ENCODE assay signal across 9 cellular contexts in the genomic region with DNA sequence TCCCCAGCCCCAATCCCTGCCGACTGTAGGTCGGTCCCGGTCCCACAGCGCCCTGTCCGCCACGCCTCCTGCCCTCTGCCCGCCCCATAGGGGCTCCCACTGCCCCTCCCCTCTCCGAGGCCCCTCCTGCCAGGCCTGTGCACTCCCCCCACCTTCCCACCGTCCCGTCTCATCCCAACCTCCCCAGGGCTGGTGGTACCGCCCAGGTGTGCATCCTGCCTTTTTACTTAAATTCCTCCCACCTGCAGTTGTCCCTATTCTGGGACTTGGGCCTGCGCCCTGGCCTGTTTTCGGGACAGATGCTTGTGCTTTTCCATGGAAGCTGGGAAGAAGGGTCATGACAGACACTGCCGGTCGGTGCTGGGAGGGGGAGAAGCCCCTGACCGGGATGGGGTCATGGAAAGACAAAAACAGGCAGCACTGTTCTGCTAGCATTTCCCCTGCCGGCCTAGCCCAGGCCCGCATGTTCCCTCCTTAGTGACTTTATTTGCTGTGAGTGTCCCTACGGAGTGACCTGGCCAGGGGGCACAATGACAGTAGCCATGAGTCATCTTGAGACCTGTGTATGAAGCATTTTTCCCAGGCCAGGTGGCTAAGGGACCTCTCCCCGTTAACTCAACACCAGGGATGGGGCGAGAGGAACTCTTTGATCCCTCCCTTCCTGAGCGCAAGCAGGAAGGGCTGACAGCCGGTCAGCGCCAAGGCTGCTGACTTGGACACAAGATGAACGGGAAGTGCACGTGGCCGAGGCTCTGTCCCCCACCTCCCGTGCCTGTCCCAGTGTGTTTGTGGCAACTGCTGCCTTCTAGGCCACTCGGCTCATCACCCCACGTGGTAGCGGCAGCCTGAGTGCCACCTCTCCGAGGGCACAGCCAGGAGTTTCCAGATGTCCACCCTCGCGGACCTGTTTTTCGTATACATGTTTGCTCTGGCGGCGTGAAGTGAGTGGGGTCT. TPM values are rescaled to one million over a fixed set of nuclear protein-coding genes. Genes with fewer than 3 reads are reported as not detected.
DNase-seq lines count a peak whose midpoint lies in the region; ATAC-seq and TF ChIP-seq lines count a peak whose summit lies in the region.
"Had no signal": no experiment of that assay in that cellular context is flagged by ENCODE, and none has a peak within 500 bp of the region (broad histone marks: within the 10 kb centered on the region; RNA-seq: fewer than 3 reads in every experiment).

No MANE protein-coding gene starts in this region.

- RAD21 ChIA-PET in HCT116 (lab: Charles Lee; ENCODE audit: low non-redundant PET in 1 of 2, low total read pairs in 2 of 2, uncharacterized antibody in 2 of 2, unreplicated experiment in 2 of 2): interaction anchor here in 1 of 2 experiments (0.7 kb wide), 1 partner anchor 142 kb away, joined by 4 read pairs; no protein-coding TSS in a partner anchor

- peaks cover 53% of the 10 kb centered on the region for H3K27me3 Mint-ChIP-seq in activated CD8-positive, alpha-beta T cell treated with anti-CD3 and anti-CD28 coated beads, Interleukin-2, amount 10 ng/mL, durations not matched to agents 7 days and 5 days (ENCODE audit: low read depth)

- H3K4me3 ChIP-seq in HCT116 (replicated peaks in 1 of 2; ENCODE audit: low read depth in 1 of 2, low read length in 2 of 2) (peak overlapping the region; percentile 72 to 87), sigmoid colon (peak overlapping the region in 1 of 4 donors; percentile 38)
- H3K4me3 ChIP-seq: ovary had no signal

- peaks cover 12 to 23% of the 10 kb centered on the region in 2 experiments for H3K4me1 ChIP-seq in HCT116 (ENCODE audit: control insufficient read depth in 1 of 2, insufficient read depth in 2 of 2, low read length in 2 of 2)
- peaks cover 0 to 19% (median 15%) of the 10 kb centered on the region in 4 donors for H3K4me1 ChIP-seq in sigmoid colon

- TF ChIP-seq CTCF in HCT116 (IDR thresholded peaks at IDR 0.05 in 2 of 3, conservative IDR thresholded peaks at IDR 0.05 in 1 of 3; ENCODE audit: borderline replicate concordance in 1 of 3, insufficient read depth in 1 of 3, low read depth in 2 of 3, low read length in 2 of 3): no peak
- TF ChIP-seq CTCF in sigmoid colon (IDR thresholded peaks at IDR 0.05): no peak

- TF ChIP-seq POLR2A in HCT116 (IDR thresholded peaks at IDR 0.05; ENCODE audit: borderline replicate concordance, extremely low read depth, insufficient read depth, insufficient read length) (no peak), sigmoid colon (IDR thresholded peaks at IDR 0.05) (no peak)

- peaks cover 20% of the 10 kb centered on the region for H3K4me1 Mint-ChIP-seq in activated CD8-positive, alpha-beta T cell treated with anti-CD3 and anti-CD28 coated beads, Interleukin-2, amount 10 ng/mL, durations not matched to agents 7 days and 5 days (ENCODE audit: low read depth)

- H3K9me3 Mint-ChIP-seq in activated CD8-positive, alpha-beta T cell treated with anti-CD3 and anti-CD28 coated beads, Interleukin-2, amount 10 ng/mL, durations not matched to agents 7 days and 5 days (ENCODE audit: insufficient read depth): no peaks in the 10 kb centered on the region

- intact Hi-C loops in HCT116 (cut with micrococcal nuclease) (loop anchor here (5.0 kb wide), 1 partner anchor 90 kb away; no protein-coding TSS in a partner anchor), sigmoid colon (cut with DNase I) (no loop called here)

- H3K9ac ChIP-seq in HCT116 (ENCODE audit: low read length): peak overlapping the region; percentile 88

- CTCF ChIA-PET in HCT116 (lab: Charles Lee): no interaction called here
- CTCF ChIA-PET in activated CD8-positive, alpha-beta T cell treated with anti-CD3 and anti-CD28 coated beads, Interleukin-2, amount 10 ng/mL, durations not matched to agents 7 days and 5 days (lab: Charles Lee): no interaction called here

- no peak for TF ChIP-seq RAD21 in HCT116 (IDR thresholded peaks at IDR 0.05; ENCODE audit: low read depth)

- peak overlapping the region; percentile 63 for H3K4me3 Mint-ChIP-seq in activated CD8-positive, alpha-beta T cell treated with anti-CD3 and anti-CD28 coated beads, Interleukin-2, amount 10 ng/mL, durations not matched to agents 7 days and 5 days

- DNase-seq in HCT116 (ENCODE audit: low read depth, low spot score): peak; percentile 26
- no peak for DNase-seq in activated CD8-positive, alpha-beta T cell treated with anti-CD3 and anti-CD28 coated beads, Interleukin-2, amount 10 ng/mL, durations not matched to agents 7 days and 5 days
- peak; percentile 76 for DNase-seq in iPS-NIHi7 (ENCODE audit: extremely low spot score)
- peak; percentile 80 for DNase-seq in sigmoid colon
- DNase-seq in NCI-H446 (lab: John Stamatoyannopoulos, UW): no peak
- DNase-seq: NK-92 treated with Interleukin-12 subunit alpha and Interleukin-12 subunit beta, amount 100 ng/mL, for 24 hours had no signal

- H4K20me1 ChIP-seq in HCT116 (ENCODE audit: insufficient read depth): no peaks in the 10 kb centered on the region

- 16 to 17% methylated on average over 37 of the region's 37 CpGs for WGBS in sigmoid colon, 2 donors

- POLR2A ChIA-PET in HCT116 (lab: Charles Lee): interaction anchor here (1.0 kb wide), 1 partner anchor 11 kb away, joined by 4 read pairs; no protein-coding TSS in a partner anchor
- POLR2A ChIA-PET in activated CD8-positive, alpha-beta T cell treated with anti-CD3 and anti-CD28 coated beads, Interleukin-2, amount 10 ng/mL, durations not matched to agents 7 days and 5 days (lab: Charles Lee): interaction anchor here (0.6 kb wide), 1 partner anchor 853 kb away, joined by 3 read pairs; no protein-coding TSS in a partner anchor

- TF ChIP-seq EP300 in sigmoid colon (IDR thresholded peaks at IDR 0.05): no peak

- peaks cover 33% of the 10 kb centered on the region for H3K79me2 ChIP-seq in HCT116 (ENCODE audit: insufficient read depth, low read length)

- H3K27ac Mint-ChIP-seq in activated CD8-positive, alpha-beta T cell treated with anti-CD3 and anti-CD28 coated beads, Interleukin-2, amount 10 ng/mL, durations not matched to agents 7 days and 5 days: no peak overlapping the region

- H3K9me2 ChIP-seq in HCT116 (ENCODE audit: insufficient read depth): no peaks in the 10 kb centered on the region

- H3K36me3 ChIP-seq in HCT116 (ENCODE audit: control insufficient read depth in 1 of 2, insufficient read depth in 2 of 2, low read length in 2 of 2): no peaks in the 10 kb centered on the region
- H3K36me3 ChIP-seq in sigmoid colon: no peaks in the 10 kb centered on the region
- H3K36me3 ChIP-seq: ovary had no signal

- BruUV-seq in HCT116 (replicated peaks; lab: Mats Ljungman, UMichigan): TSS peak; percentile 56

- H3K9me3 ChIP-seq in HCT116 (ENCODE audit: control insufficient read depth in 1 of 2, insufficient read depth in 1 of 2, low read depth in 1 of 2, low read length in 2 of 2) (no peaks in the 10 kb centered on the region), sigmoid colon (no peaks in the 10 kb centered on the region)
- H3K9me3 ChIP-seq: ovary had no signal

- H3K27ac ChIP-seq in HCT116 (ENCODE audit: low read depth, low read length) (peak overlapping the region; percentile 94), sigmoid colon (no peak overlapping the region)
- H3K27ac ChIP-seq: ovary had no signal

- peak overlapping the region; percentile 97 for H3K4me2 ChIP-seq in HCT116 (ENCODE audit: low read length)

- peak overlapping the region; percentile 35 for H2AFZ ChIP-seq in HCT116 (ENCODE audit: low read depth, low read length, poor library complexity, severe bottlenecking)

- H3K27me3 ChIP-seq in HCT116 (ENCODE audit: insufficient read depth, low read length) (no peaks in the 10 kb centered on the region), sigmoid colon (peaks cover 50 to 99% (median 87%) of the 10 kb centered on the region in 3 donors)
- H3K27me3 ChIP-seq: ovary had no signal

- no peaks in the 10 kb centered on the region for H3K36me3 Mint-ChIP-seq in activated CD8-positive, alpha-beta T cell treated with anti-CD3 and anti-CD28 coated beads, Interleukin-2, amount 10 ng/mL, durations not matched to agents 7 days and 5 days (ENCODE audit: low read depth)

- peak; percentile 80 for ATAC-seq in HCT116
- ATAC-seq in activated CD8-positive, alpha-beta T cell treated with anti-CD3 and anti-CD28 coated beads, Interleukin-2, amount 10 ng/mL, durations not matched to agents 7 days and 5 days: peak; percentile 41
- no peak for ATAC-seq in GM19023 (IDR thresholded peaks at IDR 0.05; ENCODE audit: unreplicated experiment)
- ATAC-seq in GM21367 (IDR thresholded peaks at IDR 0.05; ENCODE audit: unreplicated experiment): no peak

TF ChIP-seq in HCT116, 20 proteins besides CTCF, POLR2A, EP300 and RAD21 (continues in another document):
- TF ChIP-seq CEBPB (IDR thresholded peaks at IDR 0.05; ENCODE audit: low read depth) (no peak), SIN3A (IDR thresholded peaks at IDR 0.05; ENCODE audit: low read depth) (no peak)

RNA-seq across cellular contexts. Expression of gene TBX1, which starts 7.1 kb away (rescaled TPM):
- total RNA-seq in HCT116 (2021; ENCODE audit: unreplicated experiment): 3.9 TPM
- 0.68 and 0.69 TPM in 2 replicates for polyA plus RNA-seq in HCT116 (2012)
- 1 to 10 TPM; 1.2 to 1.5 TPM for total RNA-seq in activated CD8-positive, alpha-beta T cell treated with anti-CD3 and anti-CD28 coated beads, Interleukin-2, amount 10 ng/mL, durations not matched to agents 7 days and 5 days
- 1 to 10 TPM; 1.7 to 4.3 (median 3.3) TPM for total RNA-seq in sigmoid colon
- 1 to 10 TPM in 2 of 3 donors, not detected in 1; 1.8 to 2.4 TPM for polyA plus RNA-seq in sigmoid colon

RNA-seq across cellular contexts. Expression of gene GP1BB, which starts 44.4 kb away (rescaled TPM):
- total RNA-seq in HCT116 (2021; ENCODE audit: unreplicated experiment) (4.8 TPM), sigmoid colon (1 to 10 TPM; 1.6 to 2.9 (median 2.4) TPM)
- 2.5 and 2.7 TPM in 2 replicates for polyA plus RNA-seq in HCT116 (2012)
- not detected for total RNA-seq in activated CD8-positive, alpha-beta T cell treated with anti-CD3 and anti-CD28 coated beads, Interleukin-2, amount 10 ng/mL, durations not matched to agents 7 days and 5 days
- 1 to 10 TPM in 1 of 3 donors, not detected in 2; 1.1 TPM for polyA plus RNA-seq in sigmoid colon

RNA-seq across cellular contexts. Expression of gene SEPTIN5, which starts 53.4 kb away (rescaled TPM):
- total RNA-seq in HCT116 (2021; ENCODE audit: unreplicated experiment) (9.0 TPM), sigmoid colon (10 to 100 TPM in 3 of 4 donors, 1 to 10 TPM in 1; 5.7 to 26.0 (median 12.8) TPM)
- 11.2 and 12.8 TPM in 2 replicates for polyA plus RNA-seq in HCT116 (2012)
- under 1 TPM in 1 of 2 experiments, not detected in 1; 0.53 TPM for total RNA-seq in activated CD8-positive, alpha-beta T cell treated with anti-CD3 and anti-CD28 coated beads, Interleukin-2, amount 10 ng/mL, durations not matched to agents 7 days and 5 days
- polyA plus RNA-seq in sigmoid colon: 1 to 10 TPM; 1.2 to 6.2 (median 3.0) TPM

Comparison
In these comparisons a context has a peak if more than half of its experiments do, and no peak if none do; other contexts are left out.
1. ATAC-seq: peak in HCT116 (single experiment) and activated CD8-positive, alpha-beta T cell treated with anti-CD3 and anti-CD28 coated beads, Interleukin-2, amount 10 ng/mL, durations not matched to agents 7 days and 5 days (single experiment); none in GM19023 (single experiment) and GM21367 (single experiment).
2. DNase-seq: peak in HCT116 (single experiment), iPS-NIHi7 (single experiment) and sigmoid colon (single experiment); none in activated CD8-positive, alpha-beta T cell treated with anti-CD3 and anti-CD28 coated beads, Interleukin-2, amount 10 ng/mL, durations not matched to agents 7 days and 5 days (single experiment) and NCI-H446 (0 of 2).